Comparison of ENCODE assay signal across 14 cellular contexts in genomic region chr5:14684757-14685156, GRCh38. TPM values are rescaled to one million over a fixed set of nuclear protein-coding genes. Genes with fewer than 3 reads are reported as not detected.
DNase-seq lines count a peak whose midpoint lies in the region; ATAC-seq and TF ChIP-seq lines count a peak whose summit lies in the region.
"Had no signal": no experiment of that assay in that cellular context is flagged by ENCODE, and none has a peak within 500 bp of the region (broad histone marks: within the 10 kb centered on the region; RNA-seq: fewer than 3 reads in every experiment).

No MANE protein-coding gene starts in this region.

- no peaks in the 10 kb centered on the region for H4K20me1 ChIP-seq in PC-3 (ENCODE audit: low read length)

- H3K36me3 Mint-ChIP-seq in CD4-positive, CD25-positive, alpha-beta regulatory T cell = peaks cover 51% of the 10 kb centered on the region
- H3K36me3 Mint-ChIP-seq in endodermal cell (ENCODE audit: low read depth) = peaks cover 62% of the 10 kb centered on the region

- no peaks in the 10 kb centered on the region for H3K27me3 ChIP-seq in CD4-positive, CD25-positive, alpha-beta regulatory T cell (ENCODE audit: control insufficient read depth, insufficient read depth, low read length)
- H3K27me3 ChIP-seq in PC-3 (ENCODE audit: low read length) (no peaks in the 10 kb centered on the region), endodermal cell (ENCODE audit: control insufficient read depth, insufficient read depth, low read length, poor library complexity, severe bottlenecking) (no peaks in the 10 kb centered on the region), prostate gland (replicated peaks; ENCODE audit: insufficient read depth) (no peaks in the 10 kb centered on the region)
- H3K27me3 ChIP-seq: Peyer's patch, transverse colon had no signal

- 0 out of 2 replicates have a peak, but pooled peaks cover 3% of the 10 kb centered on the region for H3K79me2 ChIP-seq in PC-3 (ENCODE audit: low read length)

- H3K4me3 ChIP-seq in CD4-positive, CD25-positive, alpha-beta regulatory T cell (ENCODE audit: low read depth, low read length) = no peak overlapping the region
- H3K4me3 ChIP-seq in PC-3 (ENCODE audit: low read length) (no peak overlapping the region), endodermal cell (ENCODE audit: low read length) (no peak overlapping the region), prostate gland (no peak overlapping the region)
- H3K4me3 ChIP-seq: Peyer's patch, transverse colon had no signal

- peak overlapping the region in 2 of 3 donors; percentile 30 to 38 for H3K27ac Mint-ChIP-seq in CD4-positive, CD25-positive, alpha-beta regulatory T cell
- peak overlapping the region; percentile 14 for H3K27ac Mint-ChIP-seq in endodermal cell

- CTCF ChIA-PET in PC-3 (lab: Charles Lee) = interaction anchor here (2.1 kb wide), 1 partner anchor 36 kb away, joined by 5 read pairs; no protein-coding TSS in a partner anchor

- no peak for DNase-seq in CD4-positive, CD25-positive, alpha-beta regulatory T cell
- no peak for DNase-seq in PC-3
- DNase-seq in endodermal cell = no peak
- peak; percentile 73 for DNase-seq in prostate gland (ENCODE audit: low spot score)
- no peak for DNase-seq in SK-N-DZ (ENCODE audit: low spot score)
- no peak for DNase-seq in SHP77 (lab: John Stamatoyannopoulos, UW)
- DNase-seq: NCI-H187, NCI-H526, Peyer's patch, transverse colon had no signal

- H3K9ac ChIP-seq in PC-3 (ENCODE audit: low read length) (no peak overlapping the region), endodermal cell (ENCODE audit: extremely low read depth, low read length, poor library complexity, severe bottlenecking) (no peak overlapping the region)
- H3K9ac ChIP-seq: parathyroid adenoma had no signal

- H3K9me2 ChIP-seq in PC-3 (replicated peaks; ENCODE audit: low read length) = no peaks in the 10 kb centered on the region

- H3K27ac ChIP-seq in CD4-positive, CD25-positive, alpha-beta regulatory T cell (ENCODE audit: insufficient read depth, low read length, poor library complexity, severe bottlenecking) = no peak overlapping the region
- H3K27ac ChIP-seq in PC-3 (ENCODE audit: low read length) = no peak overlapping the region
- no peak overlapping the region for H3K27ac ChIP-seq in endodermal cell (ENCODE audit: low read depth, low read length)
- H3K27ac ChIP-seq in prostate gland = peak overlapping the region; percentile 84 to 90
- H3K27ac ChIP-seq: parathyroid adenoma, Peyer's patch, transverse colon had no signal

- intact Hi-C loops in PC-3 (cut with micrococcal nuclease) = loop anchor here (1.0 kb wide), 2 partner anchors 320 to 330 kb away; no protein-coding TSS in a partner anchor
- intact Hi-C loops in prostate gland (cut with DNase I) = loop anchor here (5.0 to 10.0 kb wide), 2 partner anchors 190 to 318 kb away; partner anchors contain the start of gene ANKH

- BruUV-seq in PC-3 (replicated peaks; lab: Mats Ljungman, UMichigan) = no TSS peak

- no peak overlapping the region for H2AFZ ChIP-seq in PC-3 (ENCODE audit: low read length)
- H2AFZ ChIP-seq: parathyroid adenoma had no signal

- TF ChIP-seq CTCF in PC-3 (conservative IDR thresholded peaks at IDR 0.05; ENCODE audit: low read depth, low read length) = no peak
- TF ChIP-seq CTCF in endodermal cell (conservative IDR thresholded peaks at IDR 0.05) = no peak
- no peak for TF ChIP-seq CTCF in prostate gland (IDR thresholded peaks at IDR 0.05)

- no peak overlapping the region for H3K4me3 Mint-ChIP-seq in CD4-positive, CD25-positive, alpha-beta regulatory T cell
- no peak overlapping the region for H3K4me3 Mint-ChIP-seq in endodermal cell
- H3K4me3 Mint-ChIP-seq: CD14-positive monocyte had no signal

- TF ChIP-seq POLR2A in prostate gland (IDR thresholded peaks at IDR 0.05) = no peak

- H3K27me3 Mint-ChIP-seq in CD4-positive, CD25-positive, alpha-beta regulatory T cell = no peaks in the 10 kb centered on the region
- no peaks in the 10 kb centered on the region for H3K27me3 Mint-ChIP-seq in endodermal cell (ENCODE audit: insufficient read depth)

- peaks cover 14% of the 10 kb centered on the region for H3K4me1 ChIP-seq in CD4-positive, CD25-positive, alpha-beta regulatory T cell (ENCODE audit: control insufficient read depth, insufficient read depth, low read length, poor library complexity, severe bottlenecking)
- H3K4me1 ChIP-seq in PC-3 (ENCODE audit: insufficient read depth, low read length) (peaks cover 9% of the 10 kb centered on the region; the same call in 1 of the 2 replicates), endodermal cell (ENCODE audit: control insufficient read depth, insufficient read depth, low read length) (no peaks in the 10 kb centered on the region), prostate gland (replicated peaks) (peaks cover 25% of the 10 kb centered on the region)

- H3K9me3 ChIP-seq in CD4-positive, CD25-positive, alpha-beta regulatory T cell (ENCODE audit: control insufficient read depth in 2 of 2, low read length in 2 of 2) = peaks cover 0 to under 1% of the 10 kb centered on the region in 2 experiments
- H3K9me3 ChIP-seq in PC-3 (ENCODE audit: low read length) (no peaks in the 10 kb centered on the region), endodermal cell (ENCODE audit: control insufficient read depth, low read length) (peaks cover 7% of the 10 kb centered on the region), prostate gland (no peaks in the 10 kb centered on the region)
- H3K9me3 ChIP-seq: Peyer's patch, transverse colon had no signal

- WGBS in endodermal cell (ENCODE audit: insufficient coverage in 1 of 2, insufficient read length in 1 of 2), 2 experiments = 89 to 100% methylated on average over 5 of the region's 5 CpGs
- 29% methylated on average over 5 of the region's 5 CpGs for WGBS in prostate gland

- POLR2A ChIA-PET in PC-3 (lab: Charles Lee; ENCODE audit: unreplicated experiment) = no interaction called here

- no peak for ATAC-seq in CD4-positive, CD25-positive, alpha-beta regulatory T cell (ENCODE audit: low read depth in 2 of 2)
- ATAC-seq in PC-3 (peak; percentile 30; the same call in 1 of the 2 replicates), GM18909 (IDR thresholded peaks at IDR 0.05; ENCODE audit: poor library complexity, unreplicated experiment) (no peak), HG02981 (IDR thresholded peaks at IDR 0.05; ENCODE audit: unreplicated experiment) (no peak)

- H3K4me2 ChIP-seq in PC-3 (ENCODE audit: low read length) = no peak overlapping the region

- H3K4me1 Mint-ChIP-seq in CD4-positive, CD25-positive, alpha-beta regulatory T cell = peaks cover 19 to 36% (median 22%) of the 10 kb centered on the region in 4 donors
- no peaks in the 10 kb centered on the region for H3K4me1 Mint-ChIP-seq in endodermal cell
- H3K4me1 Mint-ChIP-seq: CD14-positive monocyte had no signal

- H3F3A ChIP-seq in PC-3 (ENCODE audit: low read length, unreplicated experiment) = no peaks in the 10 kb centered on the region

- H3K9me3 Mint-ChIP-seq in CD4-positive, CD25-positive, alpha-beta regulatory T cell = no peaks in the 10 kb centered on the region
- H3K9me3 Mint-ChIP-seq in endodermal cell = no peaks in the 10 kb centered on the region

- H3K36me3 ChIP-seq in CD4-positive, CD25-positive, alpha-beta regulatory T cell (ENCODE audit: control insufficient read depth, insufficient read depth, low read length) = peaks cover 89% of the 10 kb centered on the region
- H3K36me3 ChIP-seq in PC-3 (ENCODE audit: low read depth, low read length) (peaks cover 63% of the 10 kb centered on the region), endodermal cell (ENCODE audit: control insufficient read depth, insufficient read depth, low read length) (peaks cover 75% of the 10 kb centered on the region), prostate gland (peaks cover 0 to under 1% of the 10 kb centered on the region in 2 donors)

RNA-seq across cellular contexts. Expression of gene OTULIN, which starts 20.2 kb away (rescaled TPM):
- total RNA-seq in CD4-positive, CD25-positive, alpha-beta regulatory T cell = 109 TPM
- polyA plus RNA-seq in CD4-positive, CD25-positive, alpha-beta regulatory T cell = 10 to 100 TPM; 22.8 to 37.5 (median 26.8) TPM
- 22.4 and 26.7 TPM in 2 replicates for total RNA-seq in PC-3 (2014; rRNA removed)
- total RNA-seq in endodermal cell = 10 to 100 TPM; 36.4 to 43.2 TPM
- 18.8 TPM for polyA plus RNA-seq in endodermal cell (2013, experiment 1 of 2)
- polyA plus RNA-seq in endodermal cell (2013, experiment 2 of 2) = 18.3 TPM
- 10 to 100 TPM; 35.5 to 51.8 TPM for total RNA-seq in prostate gland
- polyA plus RNA-seq in SK-N-DZ (2014; cell fraction: cytosol; rRNA removed) = 17.8 and 47.2 TPM in 2 replicates
- 15.2 and 21.5 TPM in 2 replicates for polyA plus RNA-seq in SK-N-DZ (2014; cell fraction: nucleus; rRNA removed)

Comparison
In these comparisons a context has a peak if more than half of its experiments do, and no peak if none do; other contexts are left out.
1. H3K27ac ChIP-seq: peak in prostate gland (2 of 2); none in CD4-positive, CD25-positive, alpha-beta regulatory T cell (single experiment), PC-3 (single experiment) and endodermal cell (single experiment).